Comparison of ENCODE assay signal across 10 cellular contexts in genomic region chr4:14916554-14917304, GRCh38.
DNase-seq lines count a peak whose midpoint lies in the region; TF ChIP-seq lines count a peak whose summit lies in the region.
"Had no signal": no experiment of that assay in that cellular context is flagged by ENCODE, and none has a peak within 500 bp of the region (broad histone marks: within the 10 kb centered on the region; RNA-seq: fewer than 3 reads in every experiment).

No MANE protein-coding gene starts in this region.

- H3K36me3 ChIP-seq in MG63, result no peaks in the 10 kb centered on the region

- H3K27me3 ChIP-seq in MG63, result no peaks in the 10 kb centered on the region

- H3K4me3 ChIP-seq in MG63 (no peak overlapping the region), epithelial cell of proximal tubule (ENCODE audit: low read depth, low read length) (no peak overlapping the region)

- DNase-seq in GM04504 (ENCODE audit: low read depth) (peak; percentile 13), MG63 (peak; percentile 48), epithelial cell of proximal tubule (ENCODE audit: low read depth) (peak; percentile 89), mucosa of gallbladder (ENCODE audit: low spot score) (peak; percentile 40), GF-D8 (lab: John Stamatoyannopoulos, UW) (no peak), midbrain (lab: John Stamatoyannopoulos, UW) (no peak), NCI-H526 (lab: John Stamatoyannopoulos, UW) (no peak), HuH-7 (ENCODE audit: low spot score) (no peak)
- DNase-seq: activated naive CD8-positive, alpha-beta T cell treated with anti-CD3 and anti-CD28 coated beads, Interleukin-2, amount 10 ng/mL, durations not matched to agents 7 days and 5 days; naive B cell had no signal

- no peaks in the 10 kb centered on the region for H3K9me3 ChIP-seq in MG63

- TF ChIP-seq CTCF in epithelial cell of proximal tubule (conservative IDR thresholded peaks at IDR 0.05; ENCODE audit: low read depth, low read length), result no peak

Comparison
In these comparisons a context has a peak if more than half of its experiments do, and no peak if none do; other contexts are left out.
1. DNase-seq: peak in GM04504 (single experiment), MG63 (single experiment), epithelial cell of proximal tubule (single experiment) and mucosa of gallbladder (single experiment); none in GF-D8 (single experiment), midbrain (single experiment), NCI-H526 (0 of 2) and HuH-7 (single experiment).